14 cellular contexts compared by ENCODE assay signal in genomic region chr11:19829109-19829790, GRCh38.
A peak's percentile ranks its signal among the peaks of the same experiment; 100 is the strongest.
DNase-seq lines count a peak whose midpoint lies in the region; ATAC-seq and TF ChIP-seq lines count a peak whose summit lies in the region.
"Had no signal": no experiment of that assay in that cellular context is flagged by ENCODE, and none has a peak within 500 bp of the region (broad histone marks: within the 10 kb centered on the region; RNA-seq: fewer than 3 reads in every experiment).

No MANE protein-coding gene starts in this region.

- H3K36me3 ChIP-seq in BLaER1: no peaks in the 10 kb centered on the region

- H3K9me3 Mint-ChIP-seq in WTC11: peaks cover 15% of the 10 kb centered on the region
- H3K9me3 Mint-ChIP-seq: activated T-cell treated with anti-CD3 and anti-CD28 coated beads, Interleukin-2, amount 50 U/mL, for 24 hours; T-helper 1 cell treated with Interleukin-12 subunit alpha and Interleukin-12 subunit beta and Interleukin-4 antibody, amounts not matched to agents 30 μg/mL and 1 μg/mL, for 36 hours had no signal

- no peak overlapping the region for H3K27ac ChIP-seq in BLaER1
- H3K27ac ChIP-seq: parathyroid adenoma had no signal

- POLR2A ChIA-PET in WTC11 (lab: Charles Lee): no interaction called here

- no peak overlapping the region for H3K4me3 Mint-ChIP-seq in WTC11
- H3K4me3 Mint-ChIP-seq: activated T-cell treated with anti-CD3 and anti-CD28 coated beads, Interleukin-2, amount 50 U/mL, for 24 hours; T-helper 1 cell treated with Interleukin-12 subunit alpha and Interleukin-12 subunit beta and Interleukin-4 antibody, amounts not matched to agents 30 μg/mL and 1 μg/mL, for 36 hours had no signal

- H3K4me2 ChIP-seq in BLaER1: peak overlapping the region; percentile 16; the same call in 1 of the 2 replicates

- no peak for TF ChIP-seq CTCF in WTC11 (IDR thresholded peaks at IDR 0.05)

- intact Hi-C loops in left colon (cut with DNase I, micrococcal nuclease): no loop called here

- H3K27me3 ChIP-seq in BLaER1: no peaks in the 10 kb centered on the region
- H3K27me3 ChIP-seq: MG63 had no signal

- no peak overlapping the region for H3K4me3 ChIP-seq in BLaER1
- H3K4me3 ChIP-seq: MG63 had no signal

- no peak for TF ChIP-seq POLR2A in GM18505 (IDR thresholded peaks at IDR 0.05; ENCODE audit: borderline replicate concordance, extremely low read depth, insufficient read depth, insufficient read length)

- H3K4me1 Mint-ChIP-seq in WTC11: peaks cover 69% of the 10 kb centered on the region

- H3K36me3 Mint-ChIP-seq in WTC11: peaks cover 21% of the 10 kb centered on the region

- H3K27ac Mint-ChIP-seq in WTC11: peak overlapping the region; percentile 94
- H3K27ac Mint-ChIP-seq: activated T-cell treated with anti-CD3 and anti-CD28 coated beads, Interleukin-2, amount 50 U/mL, for 24 hours; T-helper 1 cell treated with Interleukin-12 subunit alpha and Interleukin-12 subunit beta and Interleukin-4 antibody, amounts not matched to agents 30 μg/mL and 1 μg/mL, for 36 hours had no signal

- H3K9ac ChIP-seq in BLaER1: no peak overlapping the region
- H3K9ac ChIP-seq: parathyroid adenoma had no signal

- DNase-seq in WTC11 (ENCODE audit: low spot score): no peak
- peak; percentile 24 to 36 for DNase-seq in left colon
- DNase-seq in cerebellar nuclear complex (lab: John Stamatoyannopoulos, UW): no peak
- DNase-seq in glomerular visceral epithelial cell (ENCODE audit: extremely low spot score): no peak
- DNase-seq: activated T-cell treated with anti-CD3 and anti-CD28 coated beads, Interleukin-2, amount 50 U/mL, for 24 hours; GDM1; MG63; NCI-H2171 had no signal

- H4K20me1 ChIP-seq in BLaER1: no peaks in the 10 kb centered on the region

- H3K9me3 ChIP-seq in BLaER1: peaks cover 9% of the 10 kb centered on the region
- H3K9me3 ChIP-seq: MG63 had no signal

- CTCF ChIA-PET in WTC11 (lab: Charles Lee): interaction anchor here (0.6 to 3.6 kb wide), 3 partner anchors 54 to 299 kb away, joined by 3 to 24 read pairs (median 4); no protein-coding TSS in a partner anchor

- H3K4me1 ChIP-seq in BLaER1: peaks cover 11% of the 10 kb centered on the region
- H3K4me1 ChIP-seq: parathyroid adenoma had no signal

- H3K27me3 Mint-ChIP-seq in WTC11 (ENCODE audit: low read depth): no peaks in the 10 kb centered on the region
- H3K27me3 Mint-ChIP-seq: activated T-cell treated with anti-CD3 and anti-CD28 coated beads, Interleukin-2, amount 50 U/mL, for 24 hours had no signal

- ATAC-seq in HG02588 (IDR thresholded peaks at IDR 0.05; ENCODE audit: unreplicated experiment) (peak; percentile 60), WTC11 (peak; percentile 23), left colon (peak; percentile 95), GM18505 (IDR thresholded peaks at IDR 0.05; ENCODE audit: unreplicated experiment) (no peak), HG02852 (IDR thresholded peaks at IDR 0.05; ENCODE audit: unreplicated experiment) (no peak)

TF ChIP-seq in WTC11, 78 proteins besides CTCF, POLR2A, EP300 and RAD21:
- TF ChIP-seq ZNF219 (CRISPR knock-in tag; IDR thresholded peaks at IDR 0.05; ENCODE audit: borderline replicate concordance): no peak
- TF ChIP-seq SMAD4 (CRISPR knock-in tag; IDR thresholded peaks at IDR 0.05): no peak
- no peak for TF ChIP-seq GTF2I (CRISPR knock-in tag; conservative IDR thresholded peaks at IDR 0.05)
- no peak for TF ChIP-seq PRDM15 (CRISPR knock-in tag; IDR thresholded peaks at IDR 0.05)

Comparison
In these comparisons a context has a peak if more than half of its experiments do, and no peak if none do; other contexts are left out.
1. ATAC-seq: peak in HG02588 (single experiment), WTC11 (single experiment) and left colon (single experiment); none in GM18505 (single experiment) and HG02852 (single experiment).
2. DNase-seq: peak in left colon (2 of 2); none in WTC11 (single experiment), cerebellar nuclear complex (0 of 2) and glomerular visceral epithelial cell (single experiment).